Comparison of ENCODE assay signal across 7 cellular contexts in the genomic region with DNA sequence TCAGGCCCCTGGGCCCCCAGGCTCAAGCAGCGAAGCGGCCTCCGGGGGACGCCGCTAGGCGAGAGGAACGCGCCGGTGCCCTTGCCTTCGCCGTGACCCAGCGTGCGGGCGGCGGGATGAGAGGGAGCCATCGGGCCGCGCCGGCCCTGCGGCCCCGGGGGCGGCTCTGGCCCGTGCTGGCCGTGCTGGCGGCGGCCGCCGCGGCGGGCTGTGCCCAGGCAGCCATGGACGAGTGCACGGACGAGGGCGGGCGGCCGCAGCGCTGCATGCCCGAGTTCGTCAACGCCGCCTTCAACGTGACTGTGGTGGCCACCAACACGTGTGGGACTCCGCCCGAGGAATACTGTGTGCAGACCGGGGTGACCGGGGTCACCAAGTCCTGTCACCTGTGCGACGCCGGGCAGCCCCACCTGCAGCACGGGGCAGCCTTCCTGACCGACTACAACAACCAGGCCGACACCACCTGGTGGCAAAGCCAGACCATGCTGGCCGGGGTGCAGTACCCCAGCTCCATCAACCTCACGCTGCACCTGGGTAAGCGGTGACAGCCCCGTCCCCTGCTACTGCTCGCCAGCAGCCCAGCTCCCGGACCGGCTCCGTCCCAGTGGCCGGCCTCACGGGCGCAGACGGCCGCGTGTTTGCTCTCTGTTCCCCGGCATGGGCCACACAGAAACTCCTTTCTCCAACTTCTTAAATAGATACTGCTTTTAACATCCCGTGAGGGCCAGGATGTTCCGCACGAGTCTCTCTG. TPM values are rescaled to one million over a fixed set of nuclear protein-coding genes. Genes with fewer than 3 reads are reported as not detected.
A peak's percentile ranks its signal among the peaks of the same experiment; 100 is the strongest.
DNase-seq lines count a peak whose midpoint lies in the region; TF ChIP-seq lines count a peak whose summit lies in the region.

No MANE protein-coding gene starts in this region.

- TF ChIP-seq RAD21 in Ishikawa (IDR thresholded peaks at IDR 0.05; ENCODE audit: low read depth): peak; percentile 45; the same call in 1 of the 2 replicates

- H2AFZ ChIP-seq in GM23248: no peak overlapping the region

- intact Hi-C loops in spleen (cut with DNase I; ENCODE audit: low total_unique reads): no loop called here

- H3K27ac ChIP-seq in GM23248: peak overlapping the region; percentile 98
- H3K27ac ChIP-seq in brain microvascular endothelial cell: peak overlapping the region; percentile 99
- peak overlapping the region; percentile 76 to 95 (median 92) for H3K27ac ChIP-seq in spleen

- peaks cover 51% of the 10 kb centered on the region for H3K79me2 ChIP-seq in GM23248 (ENCODE audit: insufficient read depth)

- DNase-seq in GM12865 (ENCODE audit: low read depth) (peak; percentile 89), GM23248 (peak; percentile 74), brain microvascular endothelial cell (no peak), iris pigment epithelial cell (ENCODE audit: low read depth) (peak; percentile 59), spleen (peak; percentile 91)

- H3K27me3 ChIP-seq in GM23248 (replicated peaks; ENCODE audit: insufficient read depth): no peaks in the 10 kb centered on the region
- no peaks in the 10 kb centered on the region for H3K27me3 ChIP-seq in brain microvascular endothelial cell (replicated peaks)
- H3K27me3 ChIP-seq in spleen (replicated peaks in 1 of 7): peaks cover 0 to 54% (median 10%) of the 10 kb centered on the region in 7 donors

- H4K20me1 ChIP-seq in GM23248 (ENCODE audit: insufficient read depth): no peaks in the 10 kb centered on the region

- H3F3A ChIP-seq in GM23248 (ENCODE audit: insufficient read depth): peaks cover 49% of the 10 kb centered on the region

- H3K4me3 ChIP-seq in GM12865 (ENCODE audit: low read depth, low read length): peak overlapping the region; percentile 67
- peak overlapping the region; percentile 97 for H3K4me3 ChIP-seq in GM23248
- H3K4me3 ChIP-seq in brain microvascular endothelial cell (ENCODE audit: low read depth, low read length): peak overlapping the region; percentile 96
- peak overlapping the region; percentile 55 to 92 (median 79) for H3K4me3 ChIP-seq in spleen

- in situ Hi-C loops in GM23248 (cut with MboI) (no loop called here), brain microvascular endothelial cell (cut with HindIII; ENCODE audit: low pct_ligation_motif_present, low sequenced_read_pairs) (no loop called here)

- H3K4me1 ChIP-seq in GM23248 (ENCODE audit: insufficient read depth) (peaks cover 23% of the 10 kb centered on the region), spleen (peaks cover 0 to 57% (median 22%) of the 10 kb centered on the region in 6 donors)

- H3K9me3 ChIP-seq in GM23248 (ENCODE audit: low read depth): no peaks in the 10 kb centered on the region
- H3K9me3 ChIP-seq in spleen: no peaks in the 10 kb centered on the region

- H3K9me2 ChIP-seq in GM23248 (ENCODE audit: insufficient read depth): no peaks in the 10 kb centered on the region

- H3K36me3 ChIP-seq in GM23248 (ENCODE audit: low read depth): peaks cover 22% of the 10 kb centered on the region; the same call in 1 of the 2 replicates
- H3K36me3 ChIP-seq in brain microvascular endothelial cell (replicated peaks): no peaks in the 10 kb centered on the region
- no peaks in the 10 kb centered on the region for H3K36me3 ChIP-seq in spleen

- no peak for TF ChIP-seq EP300 in Ishikawa (IDR thresholded peaks at IDR 0.05; ENCODE audit: borderline replicate concordance)

- H3K4me2 ChIP-seq in GM23248 (ENCODE audit: unreplicated experiment): peak overlapping the region; percentile 99

- TF ChIP-seq POLR2A in Raji (IDR thresholded peaks at IDR 0.05; ENCODE audit: insufficient read depth, low read depth, low read length): peak; percentile 53
- no peak for TF ChIP-seq POLR2A in spleen (IDR thresholded peaks at IDR 0.05)

- WGBS in GM23248 (ENCODE audit: low coverage in 1 of 2, low lambda C conversion rate in 2 of 2, missing lambda C conversion rate in 2 of 2), 2 experiments: 0 to 2% methylated on average over 69 to 71 of the region's 71 CpGs
- 0 to 2% (median 1%) methylated on average over 18 to 71 of the region's 71 CpGs for WGBS in spleen, 5 donors

- TF ChIP-seq CTCF in GM12865 (IDR thresholded peaks at IDR 0.05; ENCODE audit: insufficient read depth, low read depth, low read length, missing control alignments) (peak; percentile 77), brain microvascular endothelial cell (IDR thresholded peaks at IDR 0.05; ENCODE audit: low read depth, low read length, missing control alignments) (peak; percentile 78), spleen (IDR thresholded peaks at IDR 0.05 in 8 of 11, conservative IDR thresholded peaks at IDR 0.05 in 3 of 11) (peak; percentile 21 to 64 (median 52))

- peak overlapping the region; percentile 95 for H3K9ac ChIP-seq in GM23248

TF ChIP-seq in Ishikawa, 13 proteins besides CTCF, POLR2A, EP300 and RAD21:
- TF ChIP-seq ZBTB7A (IDR thresholded peaks at IDR 0.05; ENCODE audit: low read depth): peak; percentile 72; the same call in 1 of the 2 replicates
- 0 out of 2 replicates have a peak, but pooled peaks have one; percentile 20 for TF ChIP-seq TAF1 (IDR thresholded peaks at IDR 0.05; ENCODE audit: low read depth)
- TF ChIP-seq YY1 (IDR thresholded peaks at IDR 0.05; ENCODE audit: low read depth): 0 out of 2 replicates have a peak, but pooled peaks have one; percentile 42
- TF ChIP-seq EGR1 (IDR thresholded peaks at IDR 0.05): no peak
- peak; percentile 90 for TF ChIP-seq MAX (IDR thresholded peaks at IDR 0.05)
- TF ChIP-seq NFIC (IDR thresholded peaks at IDR 0.05): no peak

RNA-seq across cellular contexts. Expression of gene LAMC1, which starts 0.6 kb away (rescaled TPM):
- total RNA-seq in GM23248 (2014; rRNA removed; shearing (Covaris generic)): 686 and 727 TPM in 2 replicates
- polyA plus RNA-seq in GM23248 (2016; fragmentation: Nextera tagmentation; extraction: Ambion mirVana) (176 and 185 TPM in 2 replicates), spleen (1 to 10 TPM; 2.7 to 4.9 (median 4.5) TPM)
- 10 to 100 TPM; 21.8 to 38.5 (median 35.1) TPM for total RNA-seq in spleen

Comparison
In these comparisons a context has a peak if more than half of its experiments do, and no peak if none do; other contexts are left out.
1. RNA of gene LAMC1, which starts 0.6 kb away (total RNA-seq): 686 to 727 TPM in GM23248; 21.8 to 38.5 TPM in spleen; every median in the first group is over 10 times any median in the second.
2. Peak in every context shown above with its lines, with median percentiles within 50 percentile points of each other: H3K4me3 ChIP-seq, CTCF ChIP-seq and H3K27ac ChIP-seq.